Comparison of ENCODE assay signal across 9 cellular contexts in genomic region chr9:136712690-136713554, GRCh38. TPM values are rescaled to one million over a fixed set of nuclear protein-coding genes. Genes with fewer than 3 reads are reported as not detected.
DNase-seq lines count a peak whose midpoint lies in the region; ATAC-seq and TF ChIP-seq lines count a peak whose summit lies in the region.
"Had no signal": no experiment of that assay in that cellular context is flagged by ENCODE, and none has a peak within 500 bp of the region (broad histone marks: within the 10 kb centered on the region; RNA-seq: fewer than 3 reads in every experiment).

No MANE protein-coding gene starts in this region.

- DNase-seq in astrocyte of the spinal cord (ENCODE audit: low read depth, low spot score) (no peak), kidney epithelial cell (ENCODE audit: low read depth) (no peak), NCI-H2081 treated with DMSO at 0.1 percent for 48 hours (lab: John Stamatoyannopoulos, UW) (no peak)

- peak overlapping the region; percentile 79 for H3K4me3 ChIP-seq in HUES48 (ENCODE audit: low read depth, low read length)
- H3K4me3 ChIP-seq in astrocyte of the spinal cord (ENCODE audit: low read depth, low read length) = peak overlapping the region; percentile 29
- peak overlapping the region; percentile 55 for H3K4me3 ChIP-seq in kidney epithelial cell (ENCODE audit: low read depth, low read length)
- H3K4me3 ChIP-seq in stomach smooth muscle (ENCODE audit: low read length in 2 of 2) = peak overlapping the region; percentile 55 to 66

- H3K4me1 ChIP-seq in HUES48 (ENCODE audit: control insufficient read depth, insufficient read depth, low read length) (peaks cover 7% of the 10 kb centered on the region; the same call in 1 of the 2 replicates), stomach smooth muscle (ENCODE audit: control insufficient read depth, insufficient read depth, low read length) (peaks cover 19% of the 10 kb centered on the region)

- peak overlapping the region; percentile 55 for H3K27ac ChIP-seq in HUES48 (ENCODE audit: low read depth, low read length)
- peak overlapping the region; percentile 41 for H3K27ac ChIP-seq in stomach smooth muscle (ENCODE audit: low read length)

- in situ Hi-C loops in astrocyte of the spinal cord (cut with HindIII; ENCODE audit: low sequenced_read_pairs) = no loop called here

- H3K9me3 ChIP-seq in HUES48 (ENCODE audit: control insufficient read depth, insufficient read depth, low read length) (no peaks in the 10 kb centered on the region), stomach smooth muscle (ENCODE audit: control insufficient read depth in 2 of 2, low read length in 2 of 2) (no peaks in the 10 kb centered on the region)

- no peaks in the 10 kb centered on the region for H3K36me3 ChIP-seq in HUES48 (ENCODE audit: control insufficient read depth, insufficient read depth, low read length)
- H3K36me3 ChIP-seq in kidney epithelial cell (ENCODE audit: control insufficient read depth, insufficient read depth, low read length) = no peaks in the 10 kb centered on the region
- no peaks in the 10 kb centered on the region for H3K36me3 ChIP-seq in stomach smooth muscle (ENCODE audit: control insufficient read depth in 2 of 2, insufficient read depth in 2 of 2, low read length in 2 of 2)

- H3K27me3 ChIP-seq in HUES48 (ENCODE audit: control insufficient read depth, insufficient read depth, low read length) (0 out of 2 replicates have a peak, but pooled peaks cover 13% of the 10 kb centered on the region), kidney epithelial cell (ENCODE audit: control insufficient read depth, insufficient read depth, low read length) (peaks cover 15% of the 10 kb centered on the region), stomach smooth muscle (ENCODE audit: control insufficient read depth in 1 of 2, insufficient read depth in 2 of 2, low read length in 2 of 2) (peaks cover 0 to 9% of the 10 kb centered on the region in 2 donors)

- H3K9ac ChIP-seq in HUES48 (ENCODE audit: low read depth, low read length) (peak overlapping the region; percentile 56; the same call in 1 of the 2 replicates), stomach smooth muscle (ENCODE audit: low read length in 2 of 2) (peak overlapping the region; percentile 29 to 71)

- TF ChIP-seq CTCF in astrocyte of the spinal cord (IDR thresholded peaks at IDR 0.05; ENCODE audit: low read depth, low read length) (no peak), kidney epithelial cell (IDR thresholded peaks at IDR 0.05; ENCODE audit: insufficient read depth, low read length, poor library complexity, severe bottlenecking) (no peak)

- ATAC-seq in HG02763 (IDR thresholded peaks at IDR 0.05; ENCODE audit: unreplicated experiment) (no peak), GM21367 (IDR thresholded peaks at IDR 0.05; ENCODE audit: unreplicated experiment) (no peak), HG02938 (IDR thresholded peaks at IDR 0.05; ENCODE audit: unreplicated experiment) (no peak)

RNA-seq across cellular contexts. Expression of gene DIPK1B, which starts 0.6 kb away (rescaled TPM):
- 17.1 and 27.0 TPM in 2 replicates for total RNA-seq in kidney epithelial cell

RNA-seq across cellular contexts. Expression of gene AGPAT2, which starts 25.7 kb away (rescaled TPM):
- total RNA-seq in kidney epithelial cell = 72.9 and 81.2 TPM in 2 replicates

RNA-seq across cellular contexts. Expression of gene LCN10, which starts 29.8 kb away (rescaled TPM):
- total RNA-seq in kidney epithelial cell = 0.21 TPM in 1 of 2 replicates, not detected in the other
- total RNA-seq: fibroblast of lung had no signal

RNA-seq across cellular contexts. Expression of gene LCN6, which starts 35.4 kb away (rescaled TPM):
- not detected in 2 replicates for total RNA-seq in kidney epithelial cell
- total RNA-seq: fibroblast of lung had no signal

RNA-seq across cellular contexts. Expression of gene LCN8, which starts 45.1 kb away (rescaled TPM):
- not detected in 2 replicates for total RNA-seq in kidney epithelial cell
- total RNA-seq: fibroblast of lung had no signal

Comparison
In these comparisons a context has a peak if more than half of its experiments do, and no peak if none do; other contexts are left out.
1. H3K4me3 ChIP-seq: peak in every context shown above with its lines; median percentile 79 in HUES48; 60 in stomach smooth muscle; 55 in kidney epithelial cell; 29 in astrocyte of the spinal cord.